In the genomic region with DNA sequence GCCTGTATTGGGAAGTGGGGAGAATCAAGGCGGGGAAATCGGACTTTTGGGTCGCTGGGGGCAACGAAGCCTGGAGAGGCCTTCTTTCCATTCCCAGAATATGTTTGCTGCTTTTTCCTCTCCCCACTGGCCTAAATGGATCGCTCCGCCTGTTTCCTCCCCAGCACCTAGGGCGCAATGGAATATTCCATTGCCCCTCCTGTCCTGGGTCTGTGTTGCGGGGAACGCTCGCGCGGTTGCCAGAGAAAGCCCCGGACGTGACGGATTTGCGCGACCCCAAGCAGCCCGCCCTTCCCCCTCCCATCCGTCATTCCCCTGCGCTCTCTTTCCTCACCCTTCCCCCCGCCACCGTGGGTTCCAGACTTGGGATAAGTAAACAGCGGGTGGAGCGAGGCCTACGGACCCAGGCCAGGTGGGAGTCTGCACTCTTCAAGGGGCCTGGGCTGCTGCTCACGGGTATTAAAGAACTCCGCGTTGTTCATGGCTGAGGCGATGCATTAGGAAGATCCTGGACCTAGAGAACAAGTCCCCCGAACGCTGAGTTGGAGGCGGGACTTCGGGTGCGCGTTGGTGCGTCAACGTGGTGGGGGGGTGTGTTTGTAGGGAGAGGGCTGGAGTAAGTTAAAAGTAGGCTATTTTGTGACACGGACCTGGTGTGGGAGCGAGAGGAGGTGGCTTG, we compare ENCODE assay signal across 1 cellular context.
TF ChIP-seq lines count a peak whose summit lies in the region.

A gene with protein sequence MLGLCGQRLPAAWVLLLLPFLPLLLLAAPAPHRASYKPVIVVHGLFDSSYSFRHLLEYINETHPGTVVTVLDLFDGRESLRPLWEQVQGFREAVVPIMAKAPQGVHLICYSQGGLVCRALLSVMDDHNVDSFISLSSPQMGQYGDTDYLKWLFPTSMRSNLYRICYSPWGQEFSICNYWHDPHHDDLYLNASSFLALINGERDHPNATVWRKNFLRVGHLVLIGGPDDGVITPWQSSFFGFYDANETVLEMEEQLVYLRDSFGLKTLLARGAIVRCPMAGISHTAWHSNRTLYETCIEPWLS (plus strand): TSS at position 307 of the 679 bp plus-strand sequence. CDS start 454 bp downstream, outside the sequence.

TF ChIP-seq in K562, 482 proteins besides CTCF, POLR2A, EP300 and RAD21 (continued from another document and continues in another):
- TF ChIP-seq, protein P1, sequence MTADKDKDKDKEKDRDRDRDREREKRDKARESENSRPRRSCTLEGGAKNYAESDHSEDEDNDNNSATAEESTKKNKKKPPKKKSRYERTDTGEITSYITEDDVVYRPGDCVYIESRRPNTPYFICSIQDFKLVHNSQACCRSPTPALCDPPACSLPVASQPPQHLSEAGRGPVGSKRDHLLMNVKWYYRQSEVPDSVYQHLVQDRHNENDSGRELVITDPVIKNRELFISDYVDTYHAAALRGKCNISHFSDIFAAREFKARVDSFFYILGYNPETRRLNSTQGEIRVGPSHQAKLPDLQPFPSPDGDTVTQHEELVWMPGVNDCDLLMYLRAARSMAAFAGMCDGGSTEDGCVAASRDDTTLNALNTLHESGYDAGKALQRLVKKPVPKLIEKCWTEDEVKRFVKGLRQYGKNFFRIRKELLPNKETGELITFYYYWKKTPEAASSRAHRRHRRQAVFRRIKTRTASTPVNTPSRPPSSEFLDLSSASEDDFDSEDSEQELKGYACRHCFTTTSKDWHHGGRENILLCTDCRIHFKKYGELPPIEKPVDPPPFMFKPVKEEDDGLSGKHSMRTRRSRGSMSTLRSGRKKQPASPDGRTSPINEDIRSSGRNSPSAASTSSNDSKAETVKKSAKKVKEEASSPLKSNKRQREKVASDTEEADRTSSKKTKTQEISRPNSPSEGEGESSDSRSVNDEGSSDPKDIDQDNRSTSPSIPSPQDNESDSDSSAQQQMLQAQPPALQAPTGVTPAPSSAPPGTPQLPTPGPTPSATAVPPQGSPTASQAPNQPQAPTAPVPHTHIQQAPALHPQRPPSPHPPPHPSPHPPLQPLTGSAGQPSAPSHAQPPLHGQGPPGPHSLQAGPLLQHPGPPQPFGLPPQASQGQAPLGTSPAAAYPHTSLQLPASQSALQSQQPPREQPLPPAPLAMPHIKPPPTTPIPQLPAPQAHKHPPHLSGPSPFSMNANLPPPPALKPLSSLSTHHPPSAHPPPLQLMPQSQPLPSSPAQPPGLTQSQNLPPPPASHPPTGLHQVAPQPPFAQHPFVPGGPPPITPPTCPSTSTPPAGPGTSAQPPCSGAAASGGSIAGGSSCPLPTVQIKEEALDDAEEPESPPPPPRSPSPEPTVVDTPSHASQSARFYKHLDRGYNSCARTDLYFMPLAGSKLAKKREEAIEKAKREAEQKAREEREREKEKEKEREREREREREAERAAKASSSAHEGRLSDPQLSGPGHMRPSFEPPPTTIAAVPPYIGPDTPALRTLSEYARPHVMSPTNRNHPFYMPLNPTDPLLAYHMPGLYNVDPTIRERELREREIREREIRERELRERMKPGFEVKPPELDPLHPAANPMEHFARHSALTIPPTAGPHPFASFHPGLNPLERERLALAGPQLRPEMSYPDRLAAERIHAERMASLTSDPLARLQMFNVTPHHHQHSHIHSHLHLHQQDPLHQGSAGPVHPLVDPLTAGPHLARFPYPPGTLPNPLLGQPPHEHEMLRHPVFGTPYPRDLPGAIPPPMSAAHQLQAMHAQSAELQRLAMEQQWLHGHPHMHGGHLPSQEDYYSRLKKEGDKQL (CRISPR knock-in tag; IDR thresholded peaks at IDR 0.05; ENCODE audit: borderline replicate concordance) = peak; percentile 96
- TF ChIP-seq MAFK (IDR thresholded peaks at IDR 0.05; ENCODE audit: low read length) (no peak), ZNF324 (CRISPR knock-in tag; IDR thresholded peaks at IDR 0.05) (no peak), FOXJ3 (CRISPR knock-in tag; IDR thresholded peaks at IDR 0.05) (no peak), ZFPM2 (CRISPR knock-in tag; IDR thresholded peaks at IDR 0.05) (no peak; the same call in 1 of the 2 replicates), KHSRP (IDR thresholded peaks at IDR 0.05) (peak; percentile 77; the same call in 1 of the 2 replicates), SMARCC2 (IDR thresholded peaks at IDR 0.05; ENCODE audit: low read depth) (no peak; the same call in 1 of the 2 replicates), GTF2F1 (IDR thresholded peaks at IDR 0.05; ENCODE audit: low read depth, low read length) (peak; percentile 19; the same call in 1 of the 2 replicates), TCF3 (CRISPR knock-in tag; IDR thresholded peaks at IDR 0.05) (no peak), CSDE1 (IDR thresholded peaks at IDR 0.05) (peak in 1 of 2 experiments; percentile 76; a peak in 2 of 4 replicates), MYBL2 (IDR thresholded peaks at IDR 0.05; ENCODE audit: low read depth) (no peak), MYBL2 (CRISPR knock-in tag; IDR thresholded peaks at IDR 0.05; ENCODE audit: borderline replicate concordance) (no peak), SPI1 (IDR thresholded peaks at IDR 0.05; ENCODE audit: borderline replicate concordance, low read depth, low read length) (0 out of 2 replicates have a peak, but pooled peaks have one; percentile 29), WHSC1 (IDR thresholded peaks at IDR 0.05; ENCODE audit: low read length) (no peak), DPF2 (IDR thresholded peaks at IDR 0.05) (0 out of 2 replicates have a peak, but pooled peaks have one; percentile 64), GABPA (tag; conservative IDR thresholded peaks at IDR 0.05; ENCODE audit: low read depth) (peak; percentile 94), CREB5 (CRISPR knock-in tag; IDR thresholded peaks at IDR 0.05) (no peak), PREB (CRISPR knock-in tag; IDR thresholded peaks at IDR 0.05) (peak; percentile 97), SREBF2 (CRISPR knock-in tag; IDR thresholded peaks at IDR 0.05) (no peak), ZNF444 (CRISPR knock-in tag; IDR thresholded peaks at IDR 0.05) (no peak), CHCHD3 (CRISPR knock-in tag; IDR thresholded peaks at IDR 0.05) (no peak), CREBBP (IDR thresholded peaks at IDR 0.05; ENCODE audit: low read depth, low read length) (no peak), ZNF766 (CRISPR knock-in tag; conservative IDR thresholded peaks at IDR 0.05) (0 out of 2 replicates have a peak, but pooled peaks have one; percentile 16), MGA (IDR thresholded peaks at IDR 0.05) (peak; percentile 9; the same call in 1 of the 2 replicates), NR3C1 (CRISPR knock-in tag; IDR thresholded peaks at IDR 0.05) (no peak)
- TF ChIP-seq, protein P2, sequence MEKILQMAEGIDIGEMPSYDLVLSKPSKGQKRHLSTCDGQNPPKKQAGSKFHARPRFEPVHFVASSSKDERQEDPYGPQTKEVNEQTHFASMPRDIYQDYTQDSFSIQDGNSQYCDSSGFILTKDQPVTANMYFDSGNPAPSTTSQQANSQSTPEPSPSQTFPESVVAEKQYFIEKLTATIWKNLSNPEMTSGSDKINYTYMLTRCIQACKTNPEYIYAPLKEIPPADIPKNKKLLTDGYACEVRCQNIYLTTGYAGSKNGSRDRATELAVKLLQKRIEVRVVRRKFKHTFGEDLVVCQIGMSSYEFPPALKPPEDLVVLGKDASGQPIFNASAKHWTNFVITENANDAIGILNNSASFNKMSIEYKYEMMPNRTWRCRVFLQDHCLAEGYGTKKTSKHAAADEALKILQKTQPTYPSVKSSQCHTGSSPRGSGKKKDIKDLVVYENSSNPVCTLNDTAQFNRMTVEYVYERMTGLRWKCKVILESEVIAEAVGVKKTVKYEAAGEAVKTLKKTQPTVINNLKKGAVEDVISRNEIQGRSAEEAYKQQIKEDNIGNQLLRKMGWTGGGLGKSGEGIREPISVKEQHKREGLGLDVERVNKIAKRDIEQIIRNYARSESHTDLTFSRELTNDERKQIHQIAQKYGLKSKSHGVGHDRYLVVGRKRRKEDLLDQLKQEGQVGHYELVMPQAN (IDR thresholded peaks at IDR 0.05; ENCODE audit: borderline replicate concordance) = no peak; the same call in 1 of the 2 replicates
- TF ChIP-seq, protein P3, sequence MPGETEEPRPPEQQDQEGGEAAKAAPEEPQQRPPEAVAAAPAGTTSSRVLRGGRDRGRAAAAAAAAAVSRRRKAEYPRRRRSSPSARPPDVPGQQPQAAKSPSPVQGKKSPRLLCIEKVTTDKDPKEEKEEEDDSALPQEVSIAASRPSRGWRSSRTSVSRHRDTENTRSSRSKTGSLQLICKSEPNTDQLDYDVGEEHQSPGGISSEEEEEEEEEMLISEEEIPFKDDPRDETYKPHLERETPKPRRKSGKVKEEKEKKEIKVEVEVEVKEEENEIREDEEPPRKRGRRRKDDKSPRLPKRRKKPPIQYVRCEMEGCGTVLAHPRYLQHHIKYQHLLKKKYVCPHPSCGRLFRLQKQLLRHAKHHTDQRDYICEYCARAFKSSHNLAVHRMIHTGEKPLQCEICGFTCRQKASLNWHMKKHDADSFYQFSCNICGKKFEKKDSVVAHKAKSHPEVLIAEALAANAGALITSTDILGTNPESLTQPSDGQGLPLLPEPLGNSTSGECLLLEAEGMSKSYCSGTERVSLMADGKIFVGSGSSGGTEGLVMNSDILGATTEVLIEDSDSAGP (CRISPR knock-in tag; IDR thresholded peaks at IDR 0.05) = no peak
